ENCODE assay signal across 9 cellular contexts in the genomic region with DNA sequence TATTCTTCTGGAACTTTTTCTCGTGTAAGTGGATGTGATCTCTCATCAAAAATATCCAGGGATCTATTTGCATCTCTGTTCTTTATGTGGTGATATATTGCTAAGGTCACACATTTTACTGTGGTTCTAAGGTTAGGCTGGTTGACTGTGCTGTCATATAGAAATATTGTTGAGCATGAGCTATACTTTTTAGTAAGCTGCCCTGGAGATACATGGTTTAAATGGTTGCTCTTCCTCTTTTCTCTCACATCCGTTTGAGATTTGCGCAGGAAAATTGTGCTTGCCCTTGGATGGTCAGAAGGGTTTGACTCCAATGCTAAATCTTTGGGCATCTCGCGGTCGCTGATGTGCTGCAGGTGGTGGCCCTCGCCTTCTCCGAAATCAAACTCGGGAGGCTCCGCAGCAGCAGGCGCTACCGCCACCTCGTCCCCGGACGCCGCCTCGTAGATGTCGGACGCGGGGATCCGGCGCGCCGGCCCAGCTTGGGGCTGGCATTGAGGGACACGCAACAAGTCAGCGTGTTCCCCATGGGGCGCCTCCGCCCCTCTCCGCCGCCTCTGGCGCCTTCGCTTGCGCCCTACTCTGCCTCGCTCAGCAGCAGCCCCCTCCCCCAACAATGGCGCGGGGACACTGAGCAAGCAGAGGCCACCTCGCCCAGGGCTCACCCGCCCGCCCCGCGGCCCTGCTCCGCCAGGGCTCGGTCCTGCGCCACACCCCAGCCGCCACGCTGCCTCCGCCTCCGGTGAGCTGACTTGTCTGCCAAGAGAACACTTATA.
A peak's percentile ranks its signal among the peaks of the same experiment; 100 is the strongest.
DNase-seq lines count a peak whose midpoint lies in the region; ATAC-seq and TF ChIP-seq lines count a peak whose summit lies in the region.
"Had no signal": no experiment of that assay in that cellular context is flagged by ENCODE, and none has a peak within 500 bp of the region (broad histone marks: within the 10 kb centered on the region; RNA-seq: fewer than 3 reads in every experiment).

No MANE protein-coding gene starts in this region.

- intact Hi-C loops in MCF 10A (cut with micrococcal nuclease) (no loop called here), body of pancreas (cut with DNase I) (no loop called here)

- H3K9me3 Mint-ChIP-seq in MCF 10A (ENCODE audit: unreplicated experiment) = peaks cover 23% of the 10 kb centered on the region

- H3K4me3 Mint-ChIP-seq in MCF 10A (ENCODE audit: unreplicated experiment) = no peak overlapping the region

- H3K27me3 Mint-ChIP-seq in MCF 10A (ENCODE audit: insufficient read depth, unreplicated experiment) = no peaks in the 10 kb centered on the region

- no peak overlapping the region for H3K27ac ChIP-seq in rectal smooth muscle tissue (ENCODE audit: low read depth, low read length)
- no peak overlapping the region for H3K27ac ChIP-seq in body of pancreas
- H3K27ac ChIP-seq: 22Rv1 had no signal

- no peak overlapping the region for H3K9ac ChIP-seq in rectal smooth muscle tissue (ENCODE audit: low read length)

- H3K27me3 ChIP-seq in rectal smooth muscle tissue (ENCODE audit: control insufficient read depth, insufficient read depth, low read length) = no peaks in the 10 kb centered on the region
- no peaks in the 10 kb centered on the region for H3K27me3 ChIP-seq in body of pancreas

- H3K4me1 Mint-ChIP-seq in MCF 10A (ENCODE audit: insufficient read depth, unreplicated experiment) = no peaks in the 10 kb centered on the region

- H3K4me3 ChIP-seq in rectal smooth muscle tissue (ENCODE audit: low read length) (peak overlapping the region; percentile 40), body of pancreas (no peak overlapping the region)

- no peak for TF ChIP-seq POLR2A in body of pancreas (IDR thresholded peaks at IDR 0.05)

- TF ChIP-seq CTCF in MCF 10A (IDR thresholded peaks at IDR 0.05; ENCODE audit: unreplicated experiment) (no peak), body of pancreas (IDR thresholded peaks at IDR 0.05) (no peak)

- H3K9me3 ChIP-seq in body of pancreas = no peaks in the 10 kb centered on the region

- WGBS in body of pancreas, 2 donors = 12 to 25% methylated on average over 3 to 9 of the region's 48 CpGs

- H3K4me1 ChIP-seq in rectal smooth muscle tissue (ENCODE audit: control insufficient read depth, insufficient read depth, low read length) (no peaks in the 10 kb centered on the region), body of pancreas (no peaks in the 10 kb centered on the region)

- H3K27ac Mint-ChIP-seq in MCF 10A (ENCODE audit: low read depth, unreplicated experiment) = no peak overlapping the region

- H3K36me3 Mint-ChIP-seq in MCF 10A (ENCODE audit: insufficient read depth, unreplicated experiment) = no peaks in the 10 kb centered on the region

- no peak for ATAC-seq in body of pancreas

- no peaks in the 10 kb centered on the region for H3K36me3 ChIP-seq in rectal smooth muscle tissue (ENCODE audit: control insufficient read depth, insufficient read depth, low read length)
- H3K36me3 ChIP-seq in body of pancreas (replicated peaks in 1 of 2; ENCODE audit: insufficient read depth in 1 of 2, low read depth in 2 of 2) = no peaks in the 10 kb centered on the region

- peak; percentile 18 for DNase-seq in DMS 273 (lab: John Stamatoyannopoulos, UW; ENCODE audit: unreplicated experiment)
- no peak for DNase-seq in DMS 273 treated with DMSO at 0.1 percent for 48 hours (lab: John Stamatoyannopoulos, UW)
- peak in 4 of 5 donors; percentile 2 to 37 (median 10) for DNase-seq in T-helper 1 cell
- DNase-seq in MCF 10A (ENCODE audit: unreplicated experiment) = peak; percentile 6
- no peak for DNase-seq in H4 (ENCODE audit: low spot score)
- DNase-seq in body of pancreas = no peak
- no peak for DNase-seq in NCI-H226

- POLR2A ChIA-PET in MCF 10A (lab: Yijun Ruan, JAX) = interaction anchor here (0.6 kb wide), 1 partner anchor 50 kb away, joined by 4 read pairs; no protein-coding TSS in a partner anchor

- BruUV-seq in MCF 10A (replicated peaks; lab: Mats Ljungman, UMichigan) = no TSS peak

- CTCF ChIA-PET in MCF 10A (lab: Yijun Ruan, JAX) = no interaction called here

Comparison
In these comparisons a context has a peak if more than half of its experiments do, and no peak if none do; other contexts are left out.
1. DNase-seq: peak in DMS 273 (single experiment), T-helper 1 cell (4 of 5) and MCF 10A (single experiment); none in DMS 273 treated with DMSO at 0.1 percent for 48 hours (single experiment), H4 (single experiment), body of pancreas (0 of 4) and NCI-H226 (single experiment).